In the genomic region with DNA sequence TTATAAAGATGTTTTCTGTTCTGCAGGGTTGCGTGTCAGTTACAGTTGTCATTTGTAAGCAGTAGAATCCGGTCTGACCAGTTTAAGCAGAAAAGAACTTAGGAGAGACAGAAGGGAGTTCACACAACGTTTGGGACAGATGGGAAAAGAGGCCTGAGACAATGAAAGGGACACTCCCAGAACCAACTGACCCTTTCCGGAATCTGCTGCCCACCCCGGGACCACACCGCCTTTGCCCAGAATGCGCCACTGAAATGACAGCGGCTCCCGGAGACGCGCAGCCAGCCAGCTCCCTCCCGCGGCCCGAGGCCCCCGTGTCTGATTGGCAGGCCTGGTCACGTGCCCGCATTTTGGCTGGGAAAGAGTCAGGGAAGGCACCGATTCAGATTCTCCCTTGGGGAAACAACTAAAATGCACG, we compare ENCODE assay signal across 1 cellular context.
TF ChIP-seq lines count a peak whose summit lies in the region.

No MANE protein-coding gene starts in this region.

TF ChIP-seq in HEK293, 187 proteins besides CTCF, POLR2A, EP300 and RAD21 (continued from another document):
- TF ChIP-seq PATZ1 (tag by site-specific recombination; IDR thresholded peaks at IDR 0.05) (0 out of 2 replicates have a peak, but pooled peaks have one; percentile 35), ZNF558 (tag by site-specific recombination; IDR thresholded peaks at IDR 0.05) (no peak), ZSCAN5A (tag by site-specific recombination; IDR thresholded peaks at IDR 0.05) (no peak), OSR2 (tag by site-specific recombination; IDR thresholded peaks at IDR 0.05) (peak; percentile 22; the same call in 1 of the 2 replicates), ZNF747 (tag by site-specific recombination; IDR thresholded peaks at IDR 0.05) (no peak), HOXC10 (CRISPR knock-in tag; IDR thresholded peaks at IDR 0.05) (no peak), ZBTB26 (tag by site-specific recombination; optimal IDR thresholded peaks at IDR 0.05) (peak; percentile 63), ZNF514 (tag by site-specific recombination; IDR thresholded peaks at IDR 0.05) (no peak), ZNF341 (tag by site-specific recombination; IDR thresholded peaks at IDR 0.05; ENCODE audit: low read depth) (0 out of 2 replicates have a peak, but pooled peaks have one; percentile 20), ZNF560 (tag by site-specific recombination; IDR thresholded peaks at IDR 0.05; ENCODE audit: borderline replicate concordance) (no peak), GLIS2 (tag by site-specific recombination; IDR thresholded peaks at IDR 0.05) (peak; percentile 48; the same call in 1 of the 2 replicates), ZNF10 (tag by site-specific recombination; IDR thresholded peaks at IDR 0.05) (no peak), GLIS1 (tag by site-specific recombination; IDR thresholded peaks at IDR 0.05) (peak; percentile 76), ZIC2 (tag by site-specific recombination; IDR thresholded peaks at IDR 0.05) (peak; percentile 45; the same call in 1 of the 2 replicates), GFI1B (tag by site-specific recombination; IDR thresholded peaks at IDR 0.05) (no peak), KLF16 (tag by site-specific recombination; IDR thresholded peaks at IDR 0.05) (no peak), ZNF600 (tag by site-specific recombination; IDR thresholded peaks at IDR 0.05) (peak; percentile 76), TCF7L2 (IDR thresholded peaks at IDR 0.05; ENCODE audit: borderline replicate concordance, low read depth, low read length) (no peak), ZBTB6 (tag by site-specific recombination; IDR thresholded peaks at IDR 0.05) (0 out of 2 replicates have a peak, but pooled peaks have one; percentile 6), ZNF311 (tag by site-specific recombination; IDR thresholded peaks at IDR 0.05; ENCODE audit: borderline replicate concordance) (no peak), ZNF335 (tag by site-specific recombination; conservative IDR thresholded peaks at IDR 0.05) (peak; percentile 72), ZNF169 (tag by site-specific recombination; IDR thresholded peaks at IDR 0.05) (no peak), ZNF701 (tag by site-specific recombination; IDR thresholded peaks at IDR 0.05) (no peak), ZXDB (tag by site-specific recombination; IDR thresholded peaks at IDR 0.05) (peak; percentile 27; the same call in 1 of the 2 replicates), PRDM10 (tag by site-specific recombination; IDR thresholded peaks at IDR 0.05) (peak; percentile 39; the same call in 1 of the 2 replicates), PRDM1 (tag by site-specific recombination; IDR thresholded peaks at IDR 0.05) (peak; percentile 38; the same call in 1 of the 2 replicates), ZNF157 (tag by site-specific recombination; IDR thresholded peaks at IDR 0.05) (no peak)
